In the genomic region with DNA sequence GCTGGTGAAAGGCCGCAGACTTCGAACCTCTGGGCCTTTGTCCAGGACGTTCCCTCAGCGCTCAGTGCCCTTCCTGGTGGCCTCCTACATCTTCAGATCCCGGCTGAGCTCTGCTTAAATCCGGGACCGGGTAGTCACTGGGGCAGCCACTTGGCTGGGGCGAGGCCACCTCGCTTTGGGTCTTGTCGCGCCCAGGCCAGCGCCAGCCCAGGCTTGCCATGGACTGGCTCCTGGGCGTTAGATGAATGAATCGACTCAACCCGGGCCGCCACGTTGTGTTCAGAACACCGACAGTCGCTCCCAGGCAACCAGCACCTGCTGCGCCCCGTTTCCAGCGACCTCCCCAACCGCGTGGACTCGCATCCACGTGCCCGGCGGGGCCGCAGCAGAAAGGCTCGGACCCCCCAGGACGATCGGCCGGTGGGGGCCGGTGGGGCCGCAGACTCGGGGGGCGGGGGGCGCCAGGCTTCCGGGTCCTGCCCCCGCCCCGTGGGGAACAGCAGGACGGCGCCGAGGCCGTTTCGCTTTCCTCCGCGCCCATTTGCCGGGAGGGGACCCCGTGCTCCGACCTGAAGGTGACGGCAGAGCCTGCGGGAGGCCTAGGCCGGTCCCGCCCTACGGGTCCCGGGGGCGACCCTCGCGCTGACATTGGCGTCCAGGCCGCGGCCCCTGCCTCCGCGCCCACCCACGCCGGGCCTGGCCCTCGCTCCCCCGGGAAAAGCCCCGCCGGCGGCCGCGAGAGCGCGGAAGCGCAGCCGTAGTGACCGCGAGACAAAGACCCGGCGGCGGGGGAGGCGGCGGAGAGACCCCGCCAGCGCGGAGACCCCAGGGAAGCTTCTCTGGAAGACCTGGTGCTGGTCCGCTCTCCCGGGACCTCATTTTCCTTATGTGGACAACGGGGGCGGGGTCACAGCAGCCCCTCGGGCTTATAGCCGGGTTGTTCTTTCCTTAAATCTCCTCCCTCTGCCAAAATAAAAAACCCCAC, we compare ENCODE assay signal across 8 cellular contexts. TPM values are rescaled to one million over a fixed set of nuclear protein-coding genes. Genes with fewer than 3 reads are reported as not detected.
A peak's percentile ranks its signal among the peaks of the same experiment; 100 is the strongest.
DNase-seq lines count a peak whose midpoint lies in the region; ATAC-seq and TF ChIP-seq lines count a peak whose summit lies in the region.

No MANE protein-coding gene starts in this region.

- no peaks in the 10 kb centered on the region for H3K36me3 ChIP-seq in trophoblast cell (ENCODE audit: control insufficient read depth in 1 of 2, insufficient read depth in 2 of 2, low read length in 2 of 2)

- peak overlapping the region; percentile 88 for H3K4ac ChIP-seq in trophoblast cell (ENCODE audit: low read depth, low read length)

- H2BK5ac ChIP-seq in trophoblast cell (ENCODE audit: low read depth, low read length, poor library complexity) = peak overlapping the region; percentile 69

- peak overlapping the region; percentile 87 for H2AK5ac ChIP-seq in trophoblast cell (ENCODE audit: low read length)

- H3K4me3 Mint-ChIP-seq in glutamatergic neuron (ENCODE audit: unreplicated experiment) = peak overlapping the region; percentile 73

- peak overlapping the region; percentile 95 for H3K14ac ChIP-seq in trophoblast cell (ENCODE audit: low read length)

- no peaks in the 10 kb centered on the region for H3K9me3 Mint-ChIP-seq in glutamatergic neuron (ENCODE audit: unreplicated experiment)

- ATAC-seq in GM18498 (IDR thresholded peaks at IDR 0.05; ENCODE audit: unreplicated experiment) = peak; percentile 55
- no peak for ATAC-seq in GM18517 (IDR thresholded peaks at IDR 0.05; ENCODE audit: unreplicated experiment)
- ATAC-seq in GM19452 (IDR thresholded peaks at IDR 0.05; ENCODE audit: unreplicated experiment) = no peak

- H3K4me3 ChIP-seq in trophoblast cell (ENCODE audit: low read depth, low read length) = peak overlapping the region; percentile 74

- H2AFZ ChIP-seq in trophoblast cell (ENCODE audit: insufficient read depth, low read length, poor library complexity) = peak overlapping the region; percentile 94

- peak overlapping the region; percentile 92 for H4K12ac ChIP-seq in trophoblast cell (ENCODE audit: low read depth, low read length)

- H3K27ac Mint-ChIP-seq in glutamatergic neuron (ENCODE audit: unreplicated experiment) = no peak overlapping the region

- peak overlapping the region; percentile 86 for H3K4me2 ChIP-seq in trophoblast cell (ENCODE audit: low read length)

- H3K27ac ChIP-seq in trophoblast cell (ENCODE audit: low read depth, low read length) = no peak overlapping the region

- peak overlapping the region; percentile 84 for H2BK12ac ChIP-seq in trophoblast cell (ENCODE audit: low read length)

- peak overlapping the region; percentile 92 for H4K91ac ChIP-seq in trophoblast cell (ENCODE audit: low read depth, low read length)

- H3K36me3 Mint-ChIP-seq in glutamatergic neuron (ENCODE audit: unreplicated experiment) = peaks cover 5% of the 10 kb centered on the region

- H3K18ac ChIP-seq in trophoblast cell (ENCODE audit: low read length) = peak overlapping the region; percentile 87

- peak overlapping the region; percentile 91 for H2BK120ac ChIP-seq in trophoblast cell (ENCODE audit: insufficient read depth, low read length, poor library complexity)

- no peaks in the 10 kb centered on the region for H3K9me3 ChIP-seq in trophoblast cell (ENCODE audit: insufficient read depth, low read depth, low read length)

- DNase-seq in NCI-H748 (lab: John Stamatoyannopoulos, UW; ENCODE audit: unreplicated experiment) (peak; percentile 69), glutamatergic neuron (peak; percentile 66), trophoblast cell (peak in 1 of 2 donors; percentile 49), SKM-1 (lab: John Stamatoyannopoulos, UW; ENCODE audit: unreplicated experiment) (no peak)
- peak; percentile 39 for DNase-seq in activated T-helper 9 cell treated with anti-CD3 and anti-CD28 coated beads, Interleukin-2, amount 50 U/mL, for 16 hours (ENCODE audit: low read depth)

- H3K27me3 ChIP-seq in trophoblast cell (ENCODE audit: insufficient read depth, low read length) = no peaks in the 10 kb centered on the region

- no peak for TF ChIP-seq CTCF in glutamatergic neuron (IDR thresholded peaks at IDR 0.05; ENCODE audit: partially characterized antibody, unreplicated experiment)

- peaks cover 3% of the 10 kb centered on the region for H3K79me2 ChIP-seq in trophoblast cell (ENCODE audit: control insufficient read depth, insufficient read depth, low read length, poor library complexity)

- H4K8ac ChIP-seq in trophoblast cell (ENCODE audit: low read depth, low read length) = peak overlapping the region; percentile 99

- H3K9ac ChIP-seq in trophoblast cell (ENCODE audit: low read length) = peak overlapping the region; percentile 28

- no CpG with 5 or more reads among the region's 94 CpGs for WGBS in trophoblast cell (ENCODE audit: extremely low coverage, insufficient coverage, insufficient read length)

- H3K23ac ChIP-seq in trophoblast cell (ENCODE audit: low read length) = no peak overlapping the region

- no peaks in the 10 kb centered on the region for H3K4me1 Mint-ChIP-seq in glutamatergic neuron (ENCODE audit: low read depth, unreplicated experiment)

- H3K4me1 ChIP-seq in trophoblast cell (ENCODE audit: control insufficient read depth in 1 of 2, insufficient read depth in 2 of 2, low read length in 2 of 2) = peaks cover 15 to 20% of the 10 kb centered on the region in 2 experiments

- H3K79me1 ChIP-seq in trophoblast cell (ENCODE audit: low read length) = peaks cover 20% of the 10 kb centered on the region

- H3K27me3 Mint-ChIP-seq in glutamatergic neuron (ENCODE audit: unreplicated experiment) = no peaks in the 10 kb centered on the region

RNA-seq across cellular contexts. Expression of gene RCOR1, which starts 37.3 kb away (rescaled TPM):
- total RNA-seq in glutamatergic neuron (ENCODE audit: unreplicated experiment) = 14.3 TPM
- polyA plus RNA-seq in trophoblast cell (2013) = 39.7 and 41.7 TPM in 2 replicates

RNA-seq across cellular contexts. Expression of gene ANKRD9, which starts 45.6 kb away (rescaled TPM):
- 3.5 TPM for total RNA-seq in glutamatergic neuron (ENCODE audit: unreplicated experiment)
- polyA plus RNA-seq in trophoblast cell (2013) = 9.8 and 10.1 TPM in 2 replicates
